2 cellular contexts compared by ENCODE assay signal in the genomic region with DNA sequence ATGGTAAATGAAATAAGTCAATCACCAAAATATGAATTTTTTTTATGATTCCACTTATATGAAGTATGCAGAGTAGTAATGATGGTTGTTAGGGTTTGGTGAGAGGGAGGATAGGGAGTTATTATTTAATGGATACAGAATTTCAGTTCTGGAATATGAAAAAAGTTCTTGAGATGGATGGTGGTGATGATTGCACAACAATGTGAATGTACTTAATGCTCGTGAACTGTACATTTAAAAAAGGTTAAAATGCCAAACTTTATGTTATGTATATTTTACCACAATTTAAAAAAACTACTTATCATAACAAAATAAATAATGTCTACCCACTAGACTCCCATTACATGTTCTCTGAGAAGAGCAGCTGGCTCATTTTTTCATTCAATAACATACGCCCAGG.
TF ChIP-seq lines count a peak whose summit lies in the region.

No MANE protein-coding gene starts in this region.

TF ChIP-seq in HepG2, 621 proteins besides CTCF, POLR2A, EP300 and RAD21:
- TF ChIP-seq ZFP82 (CRISPR knock-in tag; IDR thresholded peaks at IDR 0.05; ENCODE audit: borderline replicate concordance) (no peak), MXD4 (CRISPR knock-in tag; IDR thresholded peaks at IDR 0.05) (no peak), HHEX (CRISPR knock-in tag; IDR thresholded peaks at IDR 0.05) (no peak), CEBPB (IDR thresholded peaks at IDR 0.05; ENCODE audit: borderline replicate concordance, low read depth, low read length) (peak; percentile 35; the same call in 1 of the 2 replicates), ZNF329 (CRISPR knock-in tag; IDR thresholded peaks at IDR 0.05; ENCODE audit: low read depth) (no peak), EED (CRISPR knock-in tag; IDR thresholded peaks at IDR 0.05) (no peak)

TF ChIP-seq in K562, 482 proteins besides CTCF, POLR2A, EP300 and RAD21:
- TF ChIP-seq POLR2H (tag; IDR thresholded peaks at IDR 0.05; ENCODE audit: low read depth) (0 out of 2 replicates have a peak, but pooled peaks have one; percentile 21), CEBPG (CRISPR knock-in tag; IDR thresholded peaks at IDR 0.05) (no peak), CEBPG (tag; conservative IDR thresholded peaks at IDR 0.05 in 1 of 2, IDR thresholded peaks at IDR 0.05 in 1 of 2) (peak; percentile 40 to 87; a peak in 3 of 4 replicates), CEBPB (tag; IDR thresholded peaks at IDR 0.05) (peak; percentile 78), ZNF830 (CRISPR knock-in tag; IDR thresholded peaks at IDR 0.05) (no peak), PHF8 (IDR thresholded peaks at IDR 0.05; ENCODE audit: borderline replicate concordance, low read length) (no peak)
TF ChIP-seq in K562: peak in this region for 3.
